11 cellular contexts compared by ENCODE assay signal in genomic region chr20:12925863-12926547, GRCh38.
A peak's percentile ranks its signal among the peaks of the same experiment; 100 is the strongest.
DNase-seq lines count a peak whose midpoint lies in the region; ATAC-seq and TF ChIP-seq lines count a peak whose summit lies in the region.
"Had no signal": no experiment of that assay in that cellular context is flagged by ENCODE, and none has a peak within 500 bp of the region (broad histone marks: within the 10 kb centered on the region; RNA-seq: fewer than 3 reads in every experiment).

No MANE protein-coding gene starts in this region.

- no peak for TF ChIP-seq CTCF in Loucy (conservative IDR thresholded peaks at IDR 0.05; ENCODE audit: low read length)

- H3K4me2 ChIP-seq in Loucy (ENCODE audit: low read depth, low read length, poor library complexity, severe bottlenecking): no peak overlapping the region

- H3K27me3 ChIP-seq in Loucy (ENCODE audit: insufficient read depth, low read length, poor library complexity, severe bottlenecking) (no peaks in the 10 kb centered on the region), neuron (ENCODE audit: insufficient read depth, low read length) (no peaks in the 10 kb centered on the region)
- H3K27me3 ChIP-seq: BE2C had no signal

- no peaks in the 10 kb centered on the region for H3F3A ChIP-seq in Loucy (ENCODE audit: low read depth)

- no peaks in the 10 kb centered on the region for H3K79me2 ChIP-seq in Loucy (ENCODE audit: insufficient read depth, low read length)

- H3K9ac ChIP-seq in Loucy (ENCODE audit: low read depth, low read length, poor library complexity, severe bottlenecking): no peak overlapping the region

- ATAC-seq in left colon (peak; percentile 15), HG03139 (IDR thresholded peaks at IDR 0.05; ENCODE audit: unreplicated experiment) (no peak)

- H3K9me2 ChIP-seq in Loucy (replicated peaks; ENCODE audit: low read depth, low read length): no peaks in the 10 kb centered on the region

- peaks cover 5% of the 10 kb centered on the region for H3K4me1 ChIP-seq in Loucy (ENCODE audit: insufficient read depth, low read length, poor library complexity, severe bottlenecking)
- H3K4me1 ChIP-seq in neuron (ENCODE audit: insufficient read depth, low read length): peaks cover 16% of the 10 kb centered on the region
- H3K4me1 ChIP-seq: BE2C had no signal

- intact Hi-C loops in left colon (cut with DNase I, micrococcal nuclease): no loop called here

- H3K9me3 ChIP-seq in Loucy (ENCODE audit: insufficient read depth, low read depth, low read length) (no peaks in the 10 kb centered on the region), neuron (ENCODE audit: low read length) (no peaks in the 10 kb centered on the region)
- H3K9me3 ChIP-seq: A549, BE2C had no signal

- peak overlapping the region; percentile 78 for H2AFZ ChIP-seq in Loucy (ENCODE audit: low read length)
- peak overlapping the region; percentile 34 for H2AFZ ChIP-seq in neuron (ENCODE audit: low read depth, low read length)

- DNase-seq in ELF-1 (ENCODE audit: low read depth, low spot score): peak; percentile 19
- DNase-seq in left colon: no peak
- DNase-seq in NCI-H526 treated with DMSO at 0.1 percent for 48 hours (lab: John Stamatoyannopoulos, UW): no peak
- DNase-seq in NCI-H226: no peak
- no peak for DNase-seq in NCI-H446 treated with DMSO at 0.1 percent for 48 hours (lab: John Stamatoyannopoulos, UW)

- H3K4me3 ChIP-seq in Loucy (ENCODE audit: low read length, poor library complexity, severe bottlenecking) (no peak overlapping the region), neuron (ENCODE audit: low read length) (no peak overlapping the region)
- H3K4me3 ChIP-seq: A549, GM12878 had no signal

- no peaks in the 10 kb centered on the region for H4K20me1 ChIP-seq in Loucy (ENCODE audit: insufficient read depth, low read length, poor library complexity, severe bottlenecking)

- no peaks in the 10 kb centered on the region for H3K36me3 ChIP-seq in Loucy (ENCODE audit: insufficient read depth, low read length)
- H3K36me3 ChIP-seq in neuron (ENCODE audit: insufficient read depth, low read length): no peaks in the 10 kb centered on the region
- H3K36me3 ChIP-seq: BE2C had no signal
